In the genomic region with DNA sequence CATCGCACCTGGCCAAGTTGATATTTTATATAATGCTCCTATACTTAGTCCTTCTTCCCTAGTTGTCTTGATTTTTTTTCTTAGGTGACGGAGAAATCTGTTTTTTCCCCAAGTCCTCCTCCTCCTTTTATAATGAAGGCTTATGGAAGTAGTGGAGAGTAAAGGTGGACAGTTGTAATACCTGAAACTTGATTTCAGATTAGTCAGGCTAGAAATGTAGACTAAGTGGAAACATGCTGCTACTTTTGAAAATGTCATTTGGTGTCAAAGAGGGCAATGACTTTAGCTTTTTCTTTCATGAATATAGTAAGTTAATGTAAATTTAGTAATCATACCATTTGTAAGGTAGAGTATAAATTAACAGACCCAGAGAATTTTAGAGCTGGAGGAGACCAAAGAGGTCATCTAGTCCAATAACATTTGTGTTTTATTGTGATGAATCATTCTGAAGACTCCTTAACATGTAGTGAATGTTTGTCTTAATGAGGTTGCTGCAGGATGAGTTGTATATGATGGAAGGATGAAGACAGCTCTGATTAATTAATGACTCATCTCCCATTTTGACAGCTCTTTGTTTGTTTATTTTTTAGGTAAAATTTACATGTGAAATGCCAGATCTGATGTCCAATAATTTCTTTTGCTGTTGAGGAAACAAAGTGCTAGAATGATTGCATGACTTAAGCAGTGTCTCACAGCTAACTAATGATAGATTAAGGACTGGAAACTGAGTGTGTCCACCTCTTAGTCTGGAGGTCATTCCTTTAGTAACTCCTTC, we compare ENCODE assay signal across 19 cellular contexts. TPM values are rescaled to one million over a fixed set of nuclear protein-coding genes. Genes with fewer than 3 reads are reported as not detected.
A peak's percentile ranks its signal among the peaks of the same experiment; 100 is the strongest.
DNase-seq lines count a peak whose midpoint lies in the region; ATAC-seq, FAIRE-seq and TF ChIP-seq lines count a peak whose summit lies in the region.
"Had no signal": no experiment of that assay in that cellular context is flagged by ENCODE, and none has a peak within 500 bp of the region (broad histone marks: within the 10 kb centered on the region; RNA-seq: fewer than 3 reads in every experiment).

No MANE protein-coding gene starts in this region.

- no peak for DNase-seq in activated CD8-positive, alpha-beta T cell treated with anti-CD3 and anti-CD28 coated beads for 36 hours
- DNase-seq in activated CD8-positive, alpha-beta T cell treated with anti-CD3 and anti-CD28 coated beads, Interleukin-2, amount 10 ng/mL, durations not matched to agents 7 days and 5 days = no peak
- DNase-seq in NCI-H226 (peak; percentile 16), bronchial epithelial cell (ENCODE audit: low read depth) (peak; percentile 79), smooth muscle cell (lab: John Stamatoyannopoulos, UW; ENCODE audit: unreplicated experiment) (no peak), anterior cingulate cortex (lab: John Stamatoyannopoulos, UW) (no peak), GOT3 (lab: John Stamatoyannopoulos, UW) (no peak)
- DNase-seq: ACHN, GF-D8, H9, SHP77 treated with DMSO at 0.1 percent for 48 hours, sigmoid colon, T1000 had no signal

- intact Hi-C loops in activated CD8-positive, alpha-beta T cell treated with anti-CD3 and anti-CD28 coated beads for 36 hours (cut with micrococcal nuclease) = no loop called here

- CTCF ChIA-PET in activated CD8-positive, alpha-beta T cell treated with anti-CD3 and anti-CD28 coated beads for 36 hours (lab: Charles Lee) = interaction anchor here (1.0 to 2.0 kb wide), 2 partner anchors 11 to 149 kb away, joined by 3 to 5 read pairs; no protein-coding TSS in a partner anchor
- CTCF ChIA-PET in activated CD8-positive, alpha-beta T cell treated with anti-CD3 and anti-CD28 coated beads, Interleukin-2, amount 10 ng/mL, durations not matched to agents 7 days and 5 days (lab: Charles Lee) = interaction anchor here (0.7 to 1.8 kb wide), 3 partner anchors 9 to 66 kb away, joined by 3 to 8 read pairs (median 3); a partner anchor contains a TSS

- TF ChIP-seq CTCF in activated CD8-positive, alpha-beta T cell treated with anti-CD3 and anti-CD28 coated beads for 36 hours (IDR thresholded peaks at IDR 0.05) = no peak
- TF ChIP-seq CTCF in bronchial epithelial cell (IDR thresholded peaks at IDR 0.05; ENCODE audit: insufficient read depth, low read length, severe bottlenecking) = no peak
- TF ChIP-seq CTCF in smooth muscle cell (IDR thresholded peaks at IDR 0.05; ENCODE audit: borderline replicate concordance, insufficient read depth, poor library complexity, severe bottlenecking) = no peak

- peak; percentile 77 for ATAC-seq in activated CD8-positive, alpha-beta T cell treated with anti-CD3 and anti-CD28 coated beads for 36 hours
- ATAC-seq in activated CD8-positive, alpha-beta T cell treated with anti-CD3 and anti-CD28 coated beads, Interleukin-2, amount 10 ng/mL, durations not matched to agents 7 days and 5 days = no peak
- ATAC-seq in HG03520 (IDR thresholded peaks at IDR 0.05; ENCODE audit: unreplicated experiment) = no peak

- no peak overlapping the region for H3K9ac ChIP-seq in smooth muscle cell (ENCODE audit: low read depth)

- H3K9me3 Mint-ChIP-seq in activated CD8-positive, alpha-beta T cell treated with anti-CD3 and anti-CD28 coated beads for 36 hours = no peaks in the 10 kb centered on the region
- H3K9me3 Mint-ChIP-seq in activated CD8-positive, alpha-beta T cell treated with anti-CD3 and anti-CD28 coated beads, Interleukin-2, amount 10 ng/mL, durations not matched to agents 7 days and 5 days (ENCODE audit: insufficient read depth) = no peaks in the 10 kb centered on the region
- H3K9me3 Mint-ChIP-seq: H9 had no signal

- peaks cover 52% of the 10 kb centered on the region for H3K4me1 Mint-ChIP-seq in activated CD8-positive, alpha-beta T cell treated with anti-CD3 and anti-CD28 coated beads for 36 hours (ENCODE audit: low read depth)
- H3K4me1 Mint-ChIP-seq in activated CD8-positive, alpha-beta T cell treated with anti-CD3 and anti-CD28 coated beads, Interleukin-2, amount 10 ng/mL, durations not matched to agents 7 days and 5 days (ENCODE audit: low read depth) = peaks cover 32% of the 10 kb centered on the region

- H3K27me3 ChIP-seq in bronchial epithelial cell (ENCODE audit: control insufficient read depth, insufficient read depth, low read length) (no peaks in the 10 kb centered on the region), smooth muscle cell (ENCODE audit: low read depth) (no peaks in the 10 kb centered on the region)
- H3K27me3 ChIP-seq: esophagus muscularis mucosa, sigmoid colon had no signal

- H3K27ac ChIP-seq in smooth muscle cell (ENCODE audit: low read depth) = peak overlapping the region; percentile 2
- H3K27ac ChIP-seq: esophagus muscularis mucosa, sigmoid colon had no signal

- no peaks in the 10 kb centered on the region for H3K9me3 ChIP-seq in smooth muscle cell (replicated peaks; ENCODE audit: low read depth)
- H3K9me3 ChIP-seq: esophagus muscularis mucosa, sigmoid colon had no signal

- H3K4me1 ChIP-seq in smooth muscle cell (ENCODE audit: low read depth) = peaks cover 7% of the 10 kb centered on the region

- H3F3A ChIP-seq in smooth muscle cell (ENCODE audit: low read depth) = peaks cover 5% of the 10 kb centered on the region

- 100% methylated on average over 2 of the region's 2 CpGs for WGBS in smooth muscle cell (ENCODE audit: low lambda C conversion rate)

- no peaks in the 10 kb centered on the region for H3K27me3 Mint-ChIP-seq in activated CD8-positive, alpha-beta T cell treated with anti-CD3 and anti-CD28 coated beads for 36 hours
- H3K27me3 Mint-ChIP-seq in activated CD8-positive, alpha-beta T cell treated with anti-CD3 and anti-CD28 coated beads, Interleukin-2, amount 10 ng/mL, durations not matched to agents 7 days and 5 days (ENCODE audit: low read depth) = no peaks in the 10 kb centered on the region

- peaks cover 35% of the 10 kb centered on the region for H3K36me3 Mint-ChIP-seq in activated CD8-positive, alpha-beta T cell treated with anti-CD3 and anti-CD28 coated beads for 36 hours (ENCODE audit: low read depth)
- peaks cover 41% of the 10 kb centered on the region for H3K36me3 Mint-ChIP-seq in activated CD8-positive, alpha-beta T cell treated with anti-CD3 and anti-CD28 coated beads, Interleukin-2, amount 10 ng/mL, durations not matched to agents 7 days and 5 days (ENCODE audit: low read depth)

- POLR2A ChIA-PET in activated CD8-positive, alpha-beta T cell treated with anti-CD3 and anti-CD28 coated beads for 36 hours (lab: Charles Lee) = interaction anchor here (1.0 kb wide), 1 partner anchor 9 kb away, joined by 5 read pairs; no protein-coding TSS in a partner anchor
- POLR2A ChIA-PET in activated CD8-positive, alpha-beta T cell treated with anti-CD3 and anti-CD28 coated beads, Interleukin-2, amount 10 ng/mL, durations not matched to agents 7 days and 5 days (lab: Charles Lee) = interaction anchor here (1.0 kb wide), 1 partner anchor 9 kb away, joined by 4 read pairs; no protein-coding TSS in a partner anchor

- no peak overlapping the region for H2AFZ ChIP-seq in smooth muscle cell (ENCODE audit: low read depth)

- H3K36me3 ChIP-seq in bronchial epithelial cell (ENCODE audit: control insufficient read depth, insufficient read depth, low read length) (peaks cover 1% of the 10 kb centered on the region), smooth muscle cell (ENCODE audit: low read depth) (no peaks in the 10 kb centered on the region)

- H3K4me3 Mint-ChIP-seq in activated CD8-positive, alpha-beta T cell treated with anti-CD3 and anti-CD28 coated beads for 36 hours = no peak overlapping the region
- H3K4me3 Mint-ChIP-seq in activated CD8-positive, alpha-beta T cell treated with anti-CD3 and anti-CD28 coated beads, Interleukin-2, amount 10 ng/mL, durations not matched to agents 7 days and 5 days = no peak overlapping the region
- H3K4me3 Mint-ChIP-seq: H9, neural crest cell had no signal

- no peak overlapping the region for H3K4me2 ChIP-seq in smooth muscle cell

- no peak overlapping the region for H3K4me3 ChIP-seq in bronchial epithelial cell (ENCODE audit: low read depth, low read length)
- no peak overlapping the region for H3K4me3 ChIP-seq in smooth muscle cell
- H3K4me3 ChIP-seq: esophagus muscularis mucosa, lung, sigmoid colon had no signal

- peaks cover 100% of the 10 kb centered on the region for H3K79me2 ChIP-seq in smooth muscle cell (ENCODE audit: low read depth)

- H3K27ac Mint-ChIP-seq in activated CD8-positive, alpha-beta T cell treated with anti-CD3 and anti-CD28 coated beads for 36 hours = peak overlapping the region; percentile 23
- H3K27ac Mint-ChIP-seq in activated CD8-positive, alpha-beta T cell treated with anti-CD3 and anti-CD28 coated beads, Interleukin-2, amount 10 ng/mL, durations not matched to agents 7 days and 5 days = no peak overlapping the region

- peaks cover 99% of the 10 kb centered on the region for H4K20me1 ChIP-seq in smooth muscle cell (ENCODE audit: low read depth)

- FAIRE-seq in bronchial epithelial cell (lab: Jason Lieb, UNC) = no peak
- FAIRE-seq: colon, GM18507 had no signal

RNA-seq across cellular contexts. Expression of a gene that starts 8.7 kb away (rescaled TPM):
- total RNA-seq in activated CD8-positive, alpha-beta T cell treated with anti-CD3 and anti-CD28 coated beads for 36 hours = 10 to 100 TPM; 74.3 to 75.1 TPM
- 10 to 100 TPM; 76.6 to 79.0 TPM for total RNA-seq in activated CD8-positive, alpha-beta T cell treated with anti-CD3 and anti-CD28 coated beads, Interleukin-2, amount 10 ng/mL, durations not matched to agents 7 days and 5 days
- total RNA-seq in bronchial epithelial cell = 49.0 and 77.4 TPM in 2 replicates
- 83.9 and 100 TPM in 2 replicates for total RNA-seq in smooth muscle cell
- polyA plus RNA-seq in smooth muscle cell = 14.8 and 15.6 TPM in 2 replicates

Comparison
In these comparisons a context has a peak if more than half of its experiments do, and no peak if none do; other contexts are left out.
1. DNase-seq: peak in NCI-H226 (single experiment) and bronchial epithelial cell (single experiment); none in activated CD8-positive, alpha-beta T cell treated with anti-CD3 and anti-CD28 coated beads for 36 hours (single experiment), activated CD8-positive, alpha-beta T cell treated with anti-CD3 and anti-CD28 coated beads, Interleukin-2, amount 10 ng/mL, durations not matched to agents 7 days and 5 days (single experiment), smooth muscle cell (single experiment), anterior cingulate cortex (0 of 58) and GOT3 (single experiment).